12 cellular contexts compared by ENCODE assay signal in the genomic region with DNA sequence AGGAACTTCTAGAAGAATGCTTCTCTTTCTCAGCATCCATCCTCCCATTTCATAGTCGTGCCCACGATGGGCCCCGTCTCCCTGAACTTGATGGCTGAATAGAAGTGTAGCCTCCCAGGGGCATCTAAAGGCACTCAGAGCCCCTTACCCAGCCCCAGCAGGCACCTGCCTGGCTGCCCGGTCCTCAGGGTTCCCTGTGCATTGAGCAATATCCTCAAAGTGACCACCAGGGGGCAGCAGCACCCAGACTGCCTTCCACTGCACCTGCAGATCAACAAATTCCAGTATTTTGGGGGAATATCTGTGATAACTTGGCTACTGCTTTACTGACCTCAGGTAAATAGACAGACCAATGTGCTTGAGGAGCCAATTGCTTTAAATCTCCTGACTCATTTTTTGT. TPM values are rescaled to one million over a fixed set of nuclear protein-coding genes. Genes with fewer than 3 reads are reported as not detected.
"Had no signal": no experiment of that assay in that cellular context is flagged by ENCODE, and none has a peak within 500 bp of the region (broad histone marks: within the 10 kb centered on the region; RNA-seq: fewer than 3 reads in every experiment).

No MANE protein-coding gene starts in this region.

RNA-seq across cellular contexts. Expression of gene SMIM34, which starts 19.7 kb away (rescaled TPM):
- total RNA-seq: activated CD4-positive, alpha-beta memory T cell treated with anti-CD3 and anti-CD28 coated beads, Interleukin-2, amount 10 ng/mL, durations not matched to agents 7 days and 5 days; activated CD4-positive, alpha-beta T cell treated with anti-CD3 and anti-CD28 coated beads, Interleukin-2, amount 10 ng/mL, durations not matched to agents 24 days and 14 days; activated CD8-positive, alpha-beta memory T cell treated with anti-CD3 and anti-CD28 coated beads, Interleukin-2, amount 10 ng/mL, durations not matched to agents 7 days and 5 days; ascending aorta; dermis microvascular lymphatic vessel endothelial cell; esophagus squamous epithelium; gastrocnemius medialis; pulmonary artery endothelial cell; thoracic aorta had no signal
- polyA plus RNA-seq: adrenal gland, ovary, right cardiac atrium had no signal
